ENCODE assay signal across 1 cellular context in genomic region chr4:13627606-13628301, GRCh38.
TF ChIP-seq lines count a peak whose summit lies in the region.

Gene BOD1L1 (minus strand): TSS chr4:13627725. CDS start chr4:13627587, 138 bp downstream.

TF ChIP-seq in K562, 482 proteins besides CTCF, POLR2A, EP300 and RAD21 (continued from another document):
- peak; percentile 90 for TF ChIP-seq ZBTB12 (CRISPR knock-in tag; IDR thresholded peaks at IDR 0.05)
- no peak for TF ChIP-seq FOXP1 (CRISPR knock-in tag; IDR thresholded peaks at IDR 0.05)
- TF ChIP-seq RBFOX2 (IDR thresholded peaks at IDR 0.05; ENCODE audit: low read depth, low read length) = peak; percentile 95
